In genomic region chr3:49386056-49386756, GRCh38 we compare ENCODE assay signal across 1 cellular context.
TF ChIP-seq lines count a peak whose summit lies in the region.

No MANE protein-coding gene starts in this region.

TF ChIP-seq in WTC11, 78 proteins besides CTCF, POLR2A, EP300 and RAD21 (continued from another document):
- TF ChIP-seq AR (CRISPR knock-in tag; IDR thresholded peaks at IDR 0.05): no peak
- TF ChIP-seq ETV6 (CRISPR knock-in tag; IDR thresholded peaks at IDR 0.05): no peak
- no peak for TF ChIP-seq E2F4 (CRISPR knock-in tag; IDR thresholded peaks at IDR 0.05; ENCODE audit: borderline replicate concordance, low read depth)
- TF ChIP-seq NFYB (CRISPR knock-in tag; conservative IDR thresholded peaks at IDR 0.05; ENCODE audit: low read depth): no peak
- no peak for TF ChIP-seq OVOL2 (CRISPR knock-in tag; IDR thresholded peaks at IDR 0.05; ENCODE audit: borderline replicate concordance)
- TF ChIP-seq TEAD4 (CRISPR knock-in tag; IDR thresholded peaks at IDR 0.05): no peak
- TF ChIP-seq STAT6 (CRISPR knock-in tag; conservative IDR thresholded peaks at IDR 0.05; ENCODE audit: low read depth): no peak
- TF ChIP-seq ZSCAN18 (CRISPR knock-in tag; IDR thresholded peaks at IDR 0.05): no peak
- no peak for TF ChIP-seq SP1 (CRISPR knock-in tag; conservative IDR thresholded peaks at IDR 0.05)
- no peak for TF ChIP-seq MLX (CRISPR knock-in tag; IDR thresholded peaks at IDR 0.05)
- no peak for TF ChIP-seq TP53 (CRISPR knock-in tag; IDR thresholded peaks at IDR 0.05)
- TF ChIP-seq ZNF232 (CRISPR knock-in tag; IDR thresholded peaks at IDR 0.05): no peak
- TF ChIP-seq TCF7 (CRISPR knock-in tag; IDR thresholded peaks at IDR 0.05; ENCODE audit: low read depth): no peak
- TF ChIP-seq E2F1 (CRISPR knock-in tag; IDR thresholded peaks at IDR 0.05): no peak
- TF ChIP-seq FOXJ3 (CRISPR knock-in tag; IDR thresholded peaks at IDR 0.05; ENCODE audit: borderline replicate concordance): no peak
- no peak for TF ChIP-seq SMAD3 (CRISPR knock-in tag; IDR thresholded peaks at IDR 0.05; ENCODE audit: borderline replicate concordance)
- TF ChIP-seq JAZF1 (CRISPR knock-in tag; IDR thresholded peaks at IDR 0.05): no peak
- no peak for TF ChIP-seq CBFB (CRISPR knock-in tag; IDR thresholded peaks at IDR 0.05; ENCODE audit: low read depth)
